In genomic region chr7:1874522-1875389, GRCh38 we compare ENCODE assay signal across 1 cellular context.
TF ChIP-seq lines count a peak whose summit lies in the region.

No MANE protein-coding gene starts in this region.

TF ChIP-seq in SK-N-SH, 30 proteins besides CTCF, POLR2A, EP300 and RAD21 (continued from another document):
- TF ChIP-seq REST (IDR thresholded peaks at IDR 0.05; ENCODE audit: low read depth, low read length) (no peak), TEAD4 (IDR thresholded peaks at IDR 0.05; ENCODE audit: borderline replicate concordance, insufficient read depth) (no peak), ZBTB33 (IDR thresholded peaks at IDR 0.05; ENCODE audit: borderline replicate concordance, low read depth) (no peak), MAX (IDR thresholded peaks at IDR 0.05; ENCODE audit: low read depth) (no peak), JUND (IDR thresholded peaks at IDR 0.05) (no peak), ELF1 (IDR thresholded peaks at IDR 0.05) (no peak), USF2 (IDR thresholded peaks at IDR 0.05; ENCODE audit: borderline replicate concordance, low read depth, low read length) (no peak), CHD2 (IDR thresholded peaks at IDR 0.05; ENCODE audit: low read length, partially characterized antibody) (no peak)
TF ChIP-seq in SK-N-SH: peak in this region for 0.
